ENCODE assay signal across 1 cellular context in the genomic region with DNA sequence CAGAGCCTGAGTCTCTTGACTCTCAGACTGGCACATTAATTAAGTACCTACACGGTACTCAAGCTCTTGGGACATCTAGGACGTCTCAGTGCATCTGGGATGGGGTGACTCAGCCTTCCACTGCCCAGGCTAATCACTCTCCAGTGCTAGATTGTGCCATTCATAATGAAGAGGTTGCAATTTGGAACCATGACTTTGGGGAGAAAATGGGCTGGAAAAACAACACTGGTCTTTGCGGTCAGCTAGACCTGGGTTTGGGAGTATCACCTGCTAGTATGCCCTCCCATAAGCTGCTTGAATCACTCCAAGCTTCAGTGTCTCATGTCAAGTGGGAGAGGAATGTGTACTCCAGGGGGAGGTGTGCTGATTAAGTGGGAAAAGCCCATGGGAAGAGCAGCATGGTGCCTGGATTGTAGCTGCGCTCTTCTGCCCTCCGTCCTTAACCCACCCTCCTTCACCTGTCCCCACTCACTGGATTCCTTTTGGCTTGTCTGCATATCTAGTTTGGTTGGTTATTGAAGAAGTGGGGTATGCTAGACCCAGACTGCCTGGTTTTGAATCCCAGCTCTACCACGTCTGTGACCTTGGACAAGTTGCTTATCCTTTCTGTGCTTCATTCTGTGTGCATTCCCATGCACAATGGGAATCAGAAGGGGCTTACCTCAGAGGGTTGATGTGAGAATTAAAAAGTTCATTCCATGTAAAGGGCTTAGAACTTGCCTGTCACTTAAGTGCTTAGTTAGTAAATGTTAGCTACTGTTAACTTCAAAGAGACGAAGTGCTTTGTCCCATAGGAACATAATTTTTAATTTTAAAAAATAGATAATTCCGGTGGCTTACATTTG.
TF ChIP-seq lines count a peak whose summit lies in the region.

No MANE protein-coding gene starts in this region.

TF ChIP-seq in H1, 55 proteins besides CTCF, POLR2A, EP300 and RAD21:
- TF ChIP-seq BACH1 (IDR thresholded peaks at IDR 0.05; ENCODE audit: low read length) (peak; percentile 10; the same call in 1 of the 2 replicates), KDM1A (IDR thresholded peaks at IDR 0.05; ENCODE audit: borderline replicate concordance, low read length) (no peak), TEAD4 (IDR thresholded peaks at IDR 0.05; ENCODE audit: low read depth, low read length) (peak; percentile 83), POLR2AphosphoS5 (IDR thresholded peaks at IDR 0.05; ENCODE audit: low read depth, low read length) (peak; percentile 52; the same call in 1 of the 2 replicates), JUND (IDR thresholded peaks at IDR 0.05; ENCODE audit: low read length) (peak; percentile 46)
